In genomic region chr9:6106576-6107339, GRCh38 we compare ENCODE assay signal across 9 cellular contexts.
A peak's percentile ranks its signal among the peaks of the same experiment; 100 is the strongest.
DNase-seq lines count a peak whose midpoint lies in the region; ATAC-seq and TF ChIP-seq lines count a peak whose summit lies in the region.
"Had no signal": no experiment of that assay in that cellular context is flagged by ENCODE, and none has a peak within 500 bp of the region (broad histone marks: within the 10 kb centered on the region; RNA-seq: fewer than 3 reads in every experiment).

No MANE protein-coding gene starts in this region.

- H3K9me3 Mint-ChIP-seq in natural killer cell treated with Interleukin-12 subunit alpha and Interleukin-12 subunit beta and Interleukin-15 and Interleukin-18, amount 100 ng/mL, for 72 hours, result no peaks in the 10 kb centered on the region
- H3K9me3 Mint-ChIP-seq in natural killer cell (no peaks in the 10 kb centered on the region), chondrocyte (ENCODE audit: low read depth) (no peaks in the 10 kb centered on the region)

- H3K4me3 Mint-ChIP-seq in natural killer cell treated with Interleukin-12 subunit alpha and Interleukin-12 subunit beta and Interleukin-15 and Interleukin-18, amount 100 ng/mL, for 72 hours, result no peak overlapping the region
- H3K4me3 Mint-ChIP-seq in natural killer cell (no peak overlapping the region), chondrocyte (ENCODE audit: unreplicated experiment) (no peak overlapping the region)

- H3K4me1 ChIP-seq in lower lobe of right lung, result peaks cover 8% of the 10 kb centered on the region

- H3K36me3 ChIP-seq in lower lobe of right lung, result no peaks in the 10 kb centered on the region
- H3K36me3 ChIP-seq: tibial nerve had no signal

- H3K9me3 ChIP-seq in lower lobe of right lung, result no peaks in the 10 kb centered on the region
- H3K9me3 ChIP-seq: tibial nerve had no signal

- H3K27me3 ChIP-seq in lower lobe of right lung (ENCODE audit: low read depth), result no peaks in the 10 kb centered on the region
- H3K27me3 ChIP-seq: tibial nerve had no signal

- no peak overlapping the region for H3K27ac Mint-ChIP-seq in natural killer cell treated with Interleukin-12 subunit alpha and Interleukin-12 subunit beta and Interleukin-15 and Interleukin-18, amount 100 ng/mL, for 72 hours
- no peak overlapping the region for H3K27ac Mint-ChIP-seq in natural killer cell
- no peak overlapping the region for H3K27ac Mint-ChIP-seq in chondrocyte (ENCODE audit: unreplicated experiment)

- intact Hi-C loops in natural killer cell (cut with micrococcal nuclease), result no loop called here
- intact Hi-C loops in lower lobe of right lung (cut with DNase I), result no loop called here

- no peaks in the 10 kb centered on the region for H3K27me3 Mint-ChIP-seq in natural killer cell treated with Interleukin-12 subunit alpha and Interleukin-12 subunit beta and Interleukin-15 and Interleukin-18, amount 100 ng/mL, for 72 hours
- H3K27me3 Mint-ChIP-seq in natural killer cell (ENCODE audit: low read depth in 2 of 2), result no peaks in the 10 kb centered on the region
- peaks cover 3% of the 10 kb centered on the region for H3K27me3 Mint-ChIP-seq in chondrocyte (ENCODE audit: low read depth)

- ATAC-seq in natural killer cell treated with Interleukin-12 subunit alpha and Interleukin-12 subunit beta and Interleukin-15 and Interleukin-18, amount 100 ng/mL, for 72 hours, result peak; percentile 36 to 43
- no peak for ATAC-seq in natural killer cell
- ATAC-seq in HG02870 (IDR thresholded peaks at IDR 0.05; ENCODE audit: unreplicated experiment), result peak; percentile 65
- peak; percentile 68 to 73 for ATAC-seq in lower lobe of right lung
- ATAC-seq in GM19035 (IDR thresholded peaks at IDR 0.05; ENCODE audit: unreplicated experiment), result no peak

- no peak overlapping the region for H3K4me3 ChIP-seq in lower lobe of right lung
- H3K4me3 ChIP-seq: tibial nerve had no signal

- H3K27ac ChIP-seq in lower lobe of right lung, result peak overlapping the region; percentile 12

- no peaks in the 10 kb centered on the region for H3K36me3 Mint-ChIP-seq in natural killer cell treated with Interleukin-12 subunit alpha and Interleukin-12 subunit beta and Interleukin-15 and Interleukin-18, amount 100 ng/mL, for 72 hours
- H3K36me3 Mint-ChIP-seq in natural killer cell (no peaks in the 10 kb centered on the region), chondrocyte (ENCODE audit: low read depth) (no peaks in the 10 kb centered on the region)

- no peak for TF ChIP-seq CTCF in natural killer cell (IDR thresholded peaks at IDR 0.05)
- peak; percentile 64 for TF ChIP-seq CTCF in chondrocyte (IDR thresholded peaks at IDR 0.05)
- peak; percentile 32 for TF ChIP-seq CTCF in lower lobe of right lung (IDR thresholded peaks at IDR 0.05)

- peaks cover 0 to 3% of the 10 kb centered on the region in 2 donors for H3K4me1 Mint-ChIP-seq in natural killer cell treated with Interleukin-12 subunit alpha and Interleukin-12 subunit beta and Interleukin-15 and Interleukin-18, amount 100 ng/mL, for 72 hours (ENCODE audit: low read depth in 2 of 2)
- H3K4me1 Mint-ChIP-seq in natural killer cell (no peaks in the 10 kb centered on the region), chondrocyte (ENCODE audit: low read depth) (peaks cover 13% of the 10 kb centered on the region)

- DNase-seq in natural killer cell treated with Interleukin-12 subunit alpha and Interleukin-12 subunit beta and Interleukin-15 and Interleukin-18, amount 100 ng/mL, for 72 hours (ENCODE audit: low spot score), result no peak
- DNase-seq in natural killer cell, result no peak
- peak; percentile 60 for DNase-seq in NCI-H2196 (lab: John Stamatoyannopoulos, UW; ENCODE audit: unreplicated experiment)
- DNase-seq in chondrocyte (ENCODE audit: low spot score), result no peak
- no peak for DNase-seq in lower lobe of right lung
- no peak for DNase-seq in activated CD4-positive, alpha-beta T cell treated with anti-CD3 and anti-CD28 coated beads for 4 hours

Comparison
In these comparisons a context has a peak if more than half of its experiments do, and no peak if none do; other contexts are left out.
1. ATAC-seq: peak in natural killer cell treated with Interleukin-12 subunit alpha and Interleukin-12 subunit beta and Interleukin-15 and Interleukin-18, amount 100 ng/mL, for 72 hours (2 of 2), HG02870 (single experiment) and lower lobe of right lung (2 of 2); none in natural killer cell (0 of 3) and GM19035 (single experiment).